In genomic region chr7:50283206-50283605, GRCh38 we compare ENCODE assay signal across 15 cellular contexts. TPM values are rescaled to one million over a fixed set of nuclear protein-coding genes. Genes with fewer than 3 reads are reported as not detected.
DNase-seq lines count a peak whose midpoint lies in the region; ATAC-seq and TF ChIP-seq lines count a peak whose summit lies in the region.
"Had no signal": no experiment of that assay in that cellular context is flagged by ENCODE, and none has a peak within 500 bp of the region (broad histone marks: within the 10 kb centered on the region; RNA-seq: fewer than 3 reads in every experiment).

No MANE protein-coding gene starts in this region.

- no peak overlapping the region for H3K9ac ChIP-seq in MM.1S (ENCODE audit: low read length)

- no peaks in the 10 kb centered on the region for H3K9me2 ChIP-seq in MM.1S (replicated peaks; ENCODE audit: insufficient read depth, low read length)

- H3K9me3 ChIP-seq in MM.1S (replicated peaks; ENCODE audit: insufficient read depth, low read length) = no peaks in the 10 kb centered on the region
- H3K9me3 ChIP-seq: A549, body of pancreas, prostate gland had no signal

- TF ChIP-seq CTCF in MM.1S (IDR thresholded peaks at IDR 0.05; ENCODE audit: low read length) (no peak), WTC11 (IDR thresholded peaks at IDR 0.05) (no peak)

- POLR2A ChIA-PET in WTC11 (lab: Charles Lee) = no interaction called here

- no peaks in the 10 kb centered on the region for H4K20me1 ChIP-seq in MM.1S (ENCODE audit: insufficient read depth, low read length)

- peaks cover 8% of the 10 kb centered on the region for H3K9me3 Mint-ChIP-seq in activated T-cell treated with anti-CD3 and anti-CD28 coated beads, Interleukin-2, amount 50 U/mL, for 24 hours
- no peaks in the 10 kb centered on the region for H3K9me3 Mint-ChIP-seq in activated T-cell treated with anti-CD3 and anti-CD28 coated beads, Interleukin-2, amount 50 U/mL, for 4 hours
- H3K9me3 Mint-ChIP-seq in activated naive CD8-positive, alpha-beta T cell treated with anti-CD3 and anti-CD28 coated beads for 36 hours = peaks cover 9% of the 10 kb centered on the region
- no peaks in the 10 kb centered on the region for H3K9me3 Mint-ChIP-seq in WTC11

- no peaks in the 10 kb centered on the region for H3K27me3 Mint-ChIP-seq in activated T-cell treated with anti-CD3 and anti-CD28 coated beads, Interleukin-2, amount 50 U/mL, for 24 hours
- H3K27me3 Mint-ChIP-seq in activated T-cell treated with anti-CD3 and anti-CD28 coated beads, Interleukin-2, amount 50 U/mL, for 4 hours (ENCODE audit: low read depth) = no peaks in the 10 kb centered on the region
- no peaks in the 10 kb centered on the region for H3K27me3 Mint-ChIP-seq in activated naive CD8-positive, alpha-beta T cell treated with anti-CD3 and anti-CD28 coated beads for 36 hours
- peaks cover 4% of the 10 kb centered on the region for H3K27me3 Mint-ChIP-seq in WTC11 (ENCODE audit: low read depth)

- peaks cover 14% of the 10 kb centered on the region for H3K4me1 ChIP-seq in MM.1S (ENCODE audit: low read length)
- H3K4me1 ChIP-seq: A549, body of pancreas, prostate gland had no signal

- H3K4me3 Mint-ChIP-seq in activated T-cell treated with anti-CD3 and anti-CD28 coated beads, Interleukin-2, amount 50 U/mL, for 24 hours = peak overlapping the region; percentile 69
- H3K4me3 Mint-ChIP-seq in activated T-cell treated with anti-CD3 and anti-CD28 coated beads, Interleukin-2, amount 50 U/mL, for 4 hours = no peak overlapping the region
- H3K4me3 Mint-ChIP-seq in activated naive CD8-positive, alpha-beta T cell treated with anti-CD3 and anti-CD28 coated beads for 36 hours = no peak overlapping the region
- H3K4me3 Mint-ChIP-seq in WTC11 = no peak overlapping the region

- H3K27me3 ChIP-seq in MM.1S (replicated peaks; ENCODE audit: insufficient read depth, low read length) = no peaks in the 10 kb centered on the region
- H3K27me3 ChIP-seq: body of pancreas had no signal

- no peaks in the 10 kb centered on the region for H3K36me3 Mint-ChIP-seq in activated T-cell treated with anti-CD3 and anti-CD28 coated beads, Interleukin-2, amount 50 U/mL, for 24 hours (ENCODE audit: low read depth)
- H3K36me3 Mint-ChIP-seq in activated T-cell treated with anti-CD3 and anti-CD28 coated beads, Interleukin-2, amount 50 U/mL, for 4 hours (ENCODE audit: insufficient read depth) = no peaks in the 10 kb centered on the region
- H3K36me3 Mint-ChIP-seq in activated naive CD8-positive, alpha-beta T cell treated with anti-CD3 and anti-CD28 coated beads for 36 hours = peaks cover 12% of the 10 kb centered on the region
- no peaks in the 10 kb centered on the region for H3K36me3 Mint-ChIP-seq in WTC11

- peaks cover 75% of the 10 kb centered on the region for H3K4me1 Mint-ChIP-seq in activated T-cell treated with anti-CD3 and anti-CD28 coated beads, Interleukin-2, amount 50 U/mL, for 24 hours (ENCODE audit: low read depth)
- peaks cover 56% of the 10 kb centered on the region for H3K4me1 Mint-ChIP-seq in activated T-cell treated with anti-CD3 and anti-CD28 coated beads, Interleukin-2, amount 50 U/mL, for 4 hours (ENCODE audit: low read depth)
- peaks cover 66% of the 10 kb centered on the region for H3K4me1 Mint-ChIP-seq in activated naive CD8-positive, alpha-beta T cell treated with anti-CD3 and anti-CD28 coated beads for 36 hours
- H3K4me1 Mint-ChIP-seq in WTC11 = no peaks in the 10 kb centered on the region

- H3K27ac ChIP-seq in MM.1S (ENCODE audit: low read length) = no peak overlapping the region
- H3K27ac ChIP-seq: A549, body of pancreas, prostate gland had no signal

- CTCF ChIA-PET in WTC11 (lab: Charles Lee) = interaction anchor here (1.2 kb wide), 1 partner anchor 9 kb away, joined by 3 read pairs; no protein-coding TSS in a partner anchor

- peaks cover 12% of the 10 kb centered on the region for H3F3A ChIP-seq in MM.1S (ENCODE audit: insufficient read depth, low read length)

- no peak overlapping the region for H3K4me3 ChIP-seq in MM.1S (ENCODE audit: low read length)
- H3K4me3 ChIP-seq: A549, body of pancreas, prostate gland had no signal

- H3K36me3 ChIP-seq in MM.1S (replicated peaks; ENCODE audit: insufficient read depth, low read length) = no peaks in the 10 kb centered on the region
- H3K36me3 ChIP-seq: prostate gland had no signal

- no peak for DNase-seq in activated T-cell treated with anti-CD3 and anti-CD28 coated beads, Interleukin-2, amount 50 U/mL, for 24 hours
- no peak for DNase-seq in activated T-cell treated with anti-CD3 and anti-CD28 coated beads, Interleukin-2, amount 50 U/mL, for 4 hours
- DNase-seq in MM.1S (no peak), pons (ENCODE audit: low spot score) (peak; percentile 44), WTC11 (ENCODE audit: low spot score) (no peak), amniotic stem cell (lab: John Stamatoyannopoulos, UW) (no peak), NCI-H510A treated with DMSO at 0.1 percent for 48 hours (lab: John Stamatoyannopoulos, UW) (no peak)
- DNase-seq in activated naive CD8-positive, alpha-beta T cell treated with anti-CD3 and anti-CD28 coated beads for 36 hours = no peak
- DNase-seq: activated CD4-positive, alpha-beta T cell treated with anti-CD3 and anti-CD28 coated beads, Interleukin-2, amount 50 U/mL, for 48 hours; GDM1; kidney glomerular epithelial cell; NCI-H2029 had no signal

- no peak overlapping the region for H2AFZ ChIP-seq in MM.1S (ENCODE audit: low read length)

- no peak for ATAC-seq in activated T-cell treated with anti-CD3 and anti-CD28 coated beads, Interleukin-2, amount 50 U/mL, for 4 hours
- no peak for ATAC-seq in WTC11
- ATAC-seq: A549, body of pancreas had no signal

- peak overlapping the region; percentile 93 for H3K27ac Mint-ChIP-seq in activated T-cell treated with anti-CD3 and anti-CD28 coated beads, Interleukin-2, amount 50 U/mL, for 24 hours
- H3K27ac Mint-ChIP-seq in activated naive CD8-positive, alpha-beta T cell treated with anti-CD3 and anti-CD28 coated beads for 36 hours = peak overlapping the region; percentile 91
- H3K27ac Mint-ChIP-seq in WTC11 = no peak overlapping the region

- no peaks in the 10 kb centered on the region for H3K79me2 ChIP-seq in MM.1S (ENCODE audit: low read length)

- peak overlapping the region; percentile 86; the same call in 1 of the 2 replicates for H3K4me2 ChIP-seq in MM.1S (ENCODE audit: low read depth, low read length)
- H3K4me2 ChIP-seq: A549 had no signal

TF ChIP-seq in WTC11, 78 proteins besides CTCF, POLR2A, EP300 and RAD21:
- TF ChIP-seq TEAD4 (CRISPR knock-in tag; IDR thresholded peaks at IDR 0.05) (no peak), IRF1 (CRISPR knock-in tag; IDR thresholded peaks at IDR 0.05) (no peak), ATF3 (CRISPR knock-in tag; conservative IDR thresholded peaks at IDR 0.05) (no peak), FOXJ3 (CRISPR knock-in tag; IDR thresholded peaks at IDR 0.05; ENCODE audit: borderline replicate concordance) (no peak), E2F4 (CRISPR knock-in tag; IDR thresholded peaks at IDR 0.05; ENCODE audit: borderline replicate concordance, low read depth) (no peak), ZMAT4 (CRISPR knock-in tag; IDR thresholded peaks at IDR 0.05) (no peak), PRRX2 (CRISPR knock-in tag; IDR thresholded peaks at IDR 0.05) (no peak), SP1 (CRISPR knock-in tag; conservative IDR thresholded peaks at IDR 0.05) (no peak), NR2C2 (CRISPR knock-in tag; IDR thresholded peaks at IDR 0.05) (no peak)

RNA-seq across cellular contexts. Expression of gene IKZF1, which starts 21.3 kb away (rescaled TPM):
- 100 to 1,000 TPM; 168 to 229 (median 228) TPM for total RNA-seq in activated T-cell treated with anti-CD3 and anti-CD28 coated beads, Interleukin-2, amount 50 U/mL, for 4 hours
- 100 to 1,000 TPM; 220 to 225 TPM for total RNA-seq in activated naive CD8-positive, alpha-beta T cell treated with anti-CD3 and anti-CD28 coated beads for 36 hours
- 1.9 to 2.4 TPM (median 2.3 TPM) in 3 replicates for total RNA-seq in WTC11 (2021)

Comparison
In these comparisons a context has a peak if more than half of its experiments do, and no peak if none do; other contexts are left out.
1. RNA of gene IKZF1, which starts 21.3 kb away (total RNA-seq): 168 to 229 TPM in activated T-cell treated with anti-CD3 and anti-CD28 coated beads, Interleukin-2, amount 50 U/mL, for 4 hours and 220 to 225 TPM in activated naive CD8-positive, alpha-beta T cell treated with anti-CD3 and anti-CD28 coated beads for 36 hours; 1.9 to 2.4 TPM in WTC11; every median in the first group is over 10 times any median in the second.